In genomic region chr4:1478766-1479355, GRCh38 we compare ENCODE assay signal across 10 cellular contexts.
"Had no signal": no experiment of that assay in that cellular context is flagged by ENCODE, and none has a peak within 500 bp of the region (broad histone marks: within the 10 kb centered on the region; RNA-seq: fewer than 3 reads in every experiment).

No MANE protein-coding gene starts in this region.

- H3K27ac ChIP-seq: breast epithelium, vagina had no signal

- H3K27me3 ChIP-seq: vagina had no signal

- H3K36me3 ChIP-seq: breast epithelium, vagina had no signal

- H3K4me3 ChIP-seq: breast epithelium, vagina had no signal

- DNase-seq: activated CD4-positive, alpha-beta T cell treated with anti-CD3 and anti-CD28 coated beads, Interleukin-2, amount 50 U/mL, for 48 hours; activated CD8-positive, alpha-beta memory T cell treated with anti-CD3 and anti-CD28 coated beads, Interleukin-2, amount 10 ng/mL, durations not matched to agents 7 days and 5 days; activated naive CD4-positive, alpha-beta T cell; activated T-cell treated with anti-CD3 and anti-CD28 coated beads, Interleukin-2, amount 50 U/mL, for 72 hours; aorta; immature natural killer cell; T-helper 2 cell had no signal

- H3K4me1 ChIP-seq: breast epithelium, vagina had no signal

- ATAC-seq: activated CD8-positive, alpha-beta memory T cell treated with anti-CD3 and anti-CD28 coated beads, Interleukin-2, amount 10 ng/mL, durations not matched to agents 7 days and 5 days; activated T-cell treated with anti-CD3 and anti-CD28 coated beads, Interleukin-2, amount 50 U/mL, for 72 hours; left cardiac atrium had no signal
